2 cellular contexts compared by ENCODE assay signal in the genomic region with DNA sequence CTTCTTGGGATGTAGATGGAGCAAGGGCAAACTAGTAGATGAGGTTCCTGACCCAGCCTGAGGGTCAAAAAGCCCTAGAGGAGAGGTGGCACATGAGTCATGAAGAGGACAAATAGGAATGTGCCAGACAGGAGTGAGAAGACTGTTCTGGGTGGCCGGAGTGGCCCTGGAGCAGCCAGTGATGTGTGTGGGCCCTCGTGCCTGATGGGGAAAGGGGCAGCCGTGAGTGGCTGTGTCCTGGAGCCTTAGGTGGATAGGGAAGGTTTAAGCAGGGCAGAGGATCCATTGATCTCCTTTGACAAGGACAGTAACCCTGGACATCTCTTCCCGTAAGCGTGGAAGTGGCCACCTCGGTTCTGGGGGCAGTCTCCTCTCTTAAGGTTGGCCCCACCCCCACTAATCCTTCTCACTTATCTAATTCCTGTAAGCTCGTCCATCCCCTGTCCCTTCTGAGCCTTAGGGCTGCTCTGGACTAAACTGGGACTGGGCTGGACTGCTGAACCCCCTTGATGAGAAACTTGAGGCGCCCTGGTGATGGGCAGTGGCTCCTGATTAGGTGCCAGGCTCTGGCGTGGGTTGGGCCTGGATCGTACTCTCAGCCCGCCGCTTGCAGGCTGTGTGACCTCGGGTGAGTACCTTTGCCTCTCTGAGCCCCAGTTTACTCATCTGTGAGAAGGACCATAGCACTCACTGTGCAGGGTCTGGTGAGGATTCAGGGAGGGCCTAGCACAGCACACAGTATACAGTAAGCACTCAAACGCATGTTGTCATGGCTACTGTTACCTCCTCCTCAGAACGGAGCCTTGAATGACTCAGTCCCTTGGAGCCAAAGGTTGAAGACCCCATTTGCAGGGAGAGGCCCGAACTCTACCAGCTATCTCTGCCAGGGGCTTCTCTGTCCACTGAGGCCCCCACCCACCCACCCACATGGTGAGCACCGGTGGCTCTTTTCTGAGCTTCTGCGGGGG.
TF ChIP-seq lines count a peak whose summit lies in the region.

No MANE protein-coding gene starts in this region.

TF ChIP-seq in SK-N-SH, 30 proteins besides CTCF, POLR2A, EP300 and RAD21 (continued from another document):
- TF ChIP-seq, protein P1, sequence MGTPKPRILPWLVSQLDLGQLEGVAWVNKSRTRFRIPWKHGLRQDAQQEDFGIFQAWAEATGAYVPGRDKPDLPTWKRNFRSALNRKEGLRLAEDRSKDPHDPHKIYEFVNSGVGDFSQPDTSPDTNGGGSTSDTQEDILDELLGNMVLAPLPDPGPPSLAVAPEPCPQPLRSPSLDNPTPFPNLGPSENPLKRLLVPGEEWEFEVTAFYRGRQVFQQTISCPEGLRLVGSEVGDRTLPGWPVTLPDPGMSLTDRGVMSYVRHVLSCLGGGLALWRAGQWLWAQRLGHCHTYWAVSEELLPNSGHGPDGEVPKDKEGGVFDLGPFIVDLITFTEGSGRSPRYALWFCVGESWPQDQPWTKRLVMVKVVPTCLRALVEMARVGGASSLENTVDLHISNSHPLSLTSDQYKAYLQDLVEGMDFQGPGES (IDR thresholded peaks at IDR 0.05; ENCODE audit: low read depth, low read length), result no peak
- TF ChIP-seq, protein P2, sequence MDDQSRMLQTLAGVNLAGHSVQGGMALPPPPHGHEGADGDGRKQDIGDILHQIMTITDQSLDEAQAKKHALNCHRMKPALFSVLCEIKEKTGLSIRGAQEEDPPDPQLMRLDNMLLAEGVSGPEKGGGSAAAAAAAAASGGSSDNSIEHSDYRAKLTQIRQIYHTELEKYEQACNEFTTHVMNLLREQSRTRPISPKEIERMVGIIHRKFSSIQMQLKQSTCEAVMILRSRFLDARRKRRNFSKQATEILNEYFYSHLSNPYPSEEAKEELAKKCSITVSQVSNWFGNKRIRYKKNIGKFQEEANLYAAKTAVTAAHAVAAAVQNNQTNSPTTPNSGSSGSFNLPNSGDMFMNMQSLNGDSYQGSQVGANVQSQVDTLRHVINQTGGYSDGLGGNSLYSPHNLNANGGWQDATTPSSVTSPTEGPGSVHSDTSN (IDR thresholded peaks at IDR 0.05), result no peak
- TF ChIP-seq RFX5 (IDR thresholded peaks at IDR 0.05; ENCODE audit: low read length) (no peak), JUND (IDR thresholded peaks at IDR 0.05) (no peak)
- TF ChIP-seq, protein P3, sequence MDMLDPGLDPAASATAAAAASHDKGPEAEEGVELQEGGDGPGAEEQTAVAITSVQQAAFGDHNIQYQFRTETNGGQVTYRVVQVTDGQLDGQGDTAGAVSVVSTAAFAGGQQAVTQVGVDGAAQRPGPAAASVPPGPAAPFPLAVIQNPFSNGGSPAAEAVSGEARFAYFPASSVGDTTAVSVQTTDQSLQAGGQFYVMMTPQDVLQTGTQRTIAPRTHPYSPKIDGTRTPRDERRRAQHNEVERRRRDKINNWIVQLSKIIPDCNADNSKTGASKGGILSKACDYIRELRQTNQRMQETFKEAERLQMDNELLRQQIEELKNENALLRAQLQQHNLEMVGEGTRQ (IDR thresholded peaks at IDR 0.05; ENCODE audit: borderline replicate concordance, low read depth, low read length), result no peak

TF ChIP-seq in SK-N-SH treated with all-trans-retinoic acid at 6 μM for 48 hours, 23 proteins besides CTCF, POLR2A, EP300 and RAD21 (continued from another document):
- TF ChIP-seq, protein P4, sequence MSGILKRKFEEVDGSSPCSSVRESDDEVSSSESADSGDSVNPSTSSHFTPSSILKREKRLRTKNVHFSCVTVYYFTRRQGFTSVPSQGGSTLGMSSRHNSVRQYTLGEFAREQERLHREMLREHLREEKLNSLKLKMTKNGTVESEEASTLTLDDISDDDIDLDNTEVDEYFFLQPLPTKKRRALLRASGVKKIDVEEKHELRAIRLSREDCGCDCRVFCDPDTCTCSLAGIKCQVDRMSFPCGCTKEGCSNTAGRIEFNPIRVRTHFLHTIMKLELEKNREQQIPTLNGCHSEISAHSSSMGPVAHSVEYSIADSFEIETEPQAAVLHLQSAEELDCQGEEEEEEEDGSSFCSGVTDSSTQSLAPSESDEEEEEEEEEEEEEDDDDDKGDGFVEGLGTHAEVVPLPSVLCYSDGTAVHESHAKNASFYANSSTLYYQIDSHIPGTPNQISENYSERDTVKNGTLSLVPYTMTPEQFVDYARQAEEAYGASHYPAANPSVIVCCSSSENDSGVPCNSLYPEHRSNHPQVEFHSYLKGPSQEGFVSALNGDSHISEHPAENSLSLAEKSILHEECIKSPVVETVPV (CRISPR knock-in tag; IDR thresholded peaks at IDR 0.05), result no peak
- TF ChIP-seq, protein P5, sequence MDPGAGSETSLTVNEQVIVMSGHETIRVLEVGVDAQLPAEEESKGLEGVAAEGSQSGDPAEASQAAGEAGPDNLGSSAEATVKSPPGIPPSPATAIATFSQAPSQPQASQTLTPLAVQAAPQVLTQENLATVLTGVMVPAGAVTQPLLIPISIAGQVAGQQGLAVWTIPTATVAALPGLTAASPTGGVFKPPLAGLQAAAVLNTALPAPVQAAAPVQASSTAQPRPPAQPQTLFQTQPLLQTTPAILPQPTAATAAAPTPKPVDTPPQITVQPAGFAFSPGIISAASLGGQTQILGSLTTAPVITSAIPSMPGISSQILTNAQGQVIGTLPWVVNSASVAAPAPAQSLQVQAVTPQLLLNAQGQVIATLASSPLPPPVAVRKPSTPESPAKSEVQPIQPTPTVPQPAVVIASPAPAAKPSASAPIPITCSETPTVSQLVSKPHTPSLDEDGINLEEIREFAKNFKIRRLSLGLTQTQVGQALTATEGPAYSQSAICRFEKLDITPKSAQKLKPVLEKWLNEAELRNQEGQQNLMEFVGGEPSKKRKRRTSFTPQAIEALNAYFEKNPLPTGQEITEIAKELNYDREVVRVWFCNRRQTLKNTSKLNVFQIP (CRISPR knock-in tag; IDR thresholded peaks at IDR 0.05; ENCODE audit: borderline replicate concordance, low read depth), result no peak
- TF ChIP-seq ESRRG (CRISPR knock-in tag; IDR thresholded peaks at IDR 0.05) (no peak), RARB (CRISPR knock-in tag; IDR thresholded peaks at IDR 0.05) (no peak), ZNF8 (CRISPR knock-in tag; IDR thresholded peaks at IDR 0.05) (no peak)
